In genomic region chr6:96781557-96781956, GRCh38 we compare ENCODE assay signal across 36 cellular contexts. TPM values are rescaled to one million over a fixed set of nuclear protein-coding genes. Genes with fewer than 3 reads are reported as not detected.
DNase-seq lines count a peak whose midpoint lies in the region; ATAC-seq, FAIRE-seq and TF ChIP-seq lines count a peak whose summit lies in the region.
"Had no signal": no experiment of that assay in that cellular context is flagged by ENCODE, and none has a peak within 500 bp of the region (broad histone marks: within the 10 kb centered on the region; RNA-seq: fewer than 3 reads in every experiment).

No MANE protein-coding gene starts in this region.

- H2AK9ac ChIP-seq in IMR-90 (replicated peaks; ENCODE audit: low read depth, low read length, poor library complexity) = no peak overlapping the region

- H3K27me3 ChIP-seq in HepG2 (ENCODE audit: control insufficient read depth in 1 of 2, insufficient read depth in 2 of 2, low read length in 2 of 2) (no peaks in the 10 kb centered on the region; a peak in 1 of 5 replicates), right lobe of liver (no peaks in the 10 kb centered on the region), IMR-90 (ENCODE audit: control insufficient read depth, insufficient read depth, low read length) (no peaks in the 10 kb centered on the region; the same call in 1 of the 2 replicates), K562 (ENCODE audit: control insufficient read depth in 2 of 2, insufficient read depth in 2 of 2, low read length in 2 of 2) (no peaks in the 10 kb centered on the region)
- H3K27me3 ChIP-seq: BE2C; BLaER1; BLaER1 treated with 17β-estradiol and CSF1 and Interleukin-3, amounts not matched to agents 10 nM and 100 nM had no signal

- no peaks in the 10 kb centered on the region for H3K4me1 ChIP-seq in HepG2 (ENCODE audit: insufficient read depth, low read length)
- no peaks in the 10 kb centered on the region for H3K4me1 ChIP-seq in right lobe of liver
- H3K4me1 ChIP-seq in IMR-90 (ENCODE audit: control insufficient read depth, insufficient read depth, low read length) = no peaks in the 10 kb centered on the region
- H3K4me1 ChIP-seq in K562 (replicated peaks in 1 of 2; ENCODE audit: control insufficient read depth in 2 of 2, insufficient read depth in 2 of 2, low read length in 2 of 2) = no peaks in the 10 kb centered on the region; a peak in 1 of 5 replicates
- H3K4me1 ChIP-seq: A549, BE2C, Caco-2 had no signal

- H3K4me3 Mint-ChIP-seq in naive thymus-derived CD8-positive, alpha-beta T cell = no peak overlapping the region
- H3K4me3 Mint-ChIP-seq: B cell; CD14-positive monocyte; CD4-positive, alpha-beta memory T cell; CD4-positive, alpha-beta T cell; CD4-positive, CD25-positive, alpha-beta regulatory T cell; CD8-positive, alpha-beta memory T cell; CD8-positive, alpha-beta T cell had no signal

- no peak overlapping the region for H3K23ac ChIP-seq in IMR-90 (ENCODE audit: low read depth, low read length)

- H4K5ac ChIP-seq in IMR-90 (ENCODE audit: low read depth, low read length) = no peak overlapping the region

- H3K9ac ChIP-seq in HepG2 (ENCODE audit: insufficient read depth, low read depth, low read length) (no peak overlapping the region), IMR-90 (ENCODE audit: low read depth, low read length) (no peak overlapping the region), K562 (ENCODE audit: insufficient read depth in 1 of 2, low read depth in 2 of 2, low read length in 2 of 2) (no peak overlapping the region)
- H3K9ac ChIP-seq: BLaER1; BLaER1 treated with 17β-estradiol and CSF1 and Interleukin-3, amounts not matched to agents 10 nM and 100 nM had no signal

- H3K9me3 Mint-ChIP-seq in naive thymus-derived CD8-positive, alpha-beta T cell = no peaks in the 10 kb centered on the region
- H3K9me3 Mint-ChIP-seq: CD4-positive, alpha-beta memory T cell; CD4-positive, alpha-beta T cell; CD8-positive, alpha-beta memory T cell; CD8-positive, alpha-beta T cell had no signal

- H3K27ac ChIP-seq in HepG2 (ENCODE audit: extremely low read length, insufficient read depth, low read length) (no peak overlapping the region), right lobe of liver (no peak overlapping the region), IMR-90 (ENCODE audit: insufficient read depth, low read length) (no peak overlapping the region), K562 (ENCODE audit: extremely low read depth, low read depth, low read length) (no peak overlapping the region)
- H3K27ac ChIP-seq: 22Rv1; A549; BLaER1; BLaER1 treated with 17β-estradiol and CSF1 and Interleukin-3, amounts not matched to agents 10 nM and 100 nM; C4-2B had no signal

- CTCF ChIA-PET in HepG2 (lab: Yijun Ruan, JAX; ENCODE audit: low intra/inter-chr PET ratio, low total read pairs) (no interaction called here), IMR-90 (lab: Yijun Ruan, JAX) (no interaction called here), K562 (lab: Yijun Ruan, JAX; ENCODE audit: low intra/inter-chr PET ratio) (no interaction called here)

- dilution Hi-C loops in IMR-90 (cut with HindIII; ENCODE audit: low sequenced_read_pairs, unreplicated experiment) = no loop called here

- H2BK5ac ChIP-seq in IMR-90 (ENCODE audit: low read depth, low read length, poor library complexity, severe bottlenecking) = no peak overlapping the region

- BruUV-seq in HepG2 (replicated peaks; lab: Mats Ljungman, UMichigan) (no TSS peak), IMR-90 (replicated peaks; lab: Mats Ljungman, UMichigan) (no TSS peak), K562 (replicated peaks; lab: Mats Ljungman, UMichigan) (no TSS peak)

- no peak for TF ChIP-seq POLR2A in HepG2 (IDR thresholded peaks at IDR 0.05; ENCODE audit: insufficient read depth in 1 of 2, low read depth in 2 of 2, low read length in 2 of 2)
- no peak for TF ChIP-seq POLR2A in right lobe of liver (IDR thresholded peaks at IDR 0.05)
- TF ChIP-seq POLR2A in IMR-90 (IDR thresholded peaks at IDR 0.05; ENCODE audit: low read depth, low read length) = no peak
- TF ChIP-seq POLR2A in K562 (conservative IDR thresholded peaks at IDR 0.05) = no peak

- no peak for ATAC-seq in HepG2
- ATAC-seq in right lobe of liver = no peak
- ATAC-seq in IMR-90 (ENCODE audit: low read depth) = no peak
- no peak for ATAC-seq in K562
- no peak for ATAC-seq in naive thymus-derived CD8-positive, alpha-beta T cell
- ATAC-seq: A549; CD8-positive, alpha-beta T cell had no signal

- H4K20me1 ChIP-seq in HepG2 (ENCODE audit: insufficient read depth, low read length) (no peaks in the 10 kb centered on the region), IMR-90 (ENCODE audit: insufficient read depth, low read length) (no peaks in the 10 kb centered on the region), K562 (replicated peaks; ENCODE audit: control insufficient read depth, insufficient read depth, low read length) (no peaks in the 10 kb centered on the region)
- H4K20me1 ChIP-seq: BLaER1; BLaER1 treated with 17β-estradiol and CSF1 and Interleukin-3, amounts not matched to agents 10 nM and 100 nM had no signal

- H3K79me1 ChIP-seq in IMR-90 (ENCODE audit: low read depth in 1 of 2, low read length in 2 of 2) = no peaks in the 10 kb centered on the region

- no peak overlapping the region for H3K56ac ChIP-seq in IMR-90 (ENCODE audit: extremely low read depth, insufficient read depth, low read length)

- no peak overlapping the region for H3K14ac ChIP-seq in IMR-90 (replicated peaks; ENCODE audit: low read depth, low read length)

- no peak overlapping the region for H3K4me3 ChIP-seq in HepG2 (replicated peaks in 1 of 3; ENCODE audit: insufficient read depth in 1 of 3, low read depth in 2 of 3, low read length in 3 of 3)
- no peak overlapping the region for H3K4me3 ChIP-seq in right lobe of liver
- H3K4me3 ChIP-seq in IMR-90 (ENCODE audit: insufficient read depth, low read depth, low read length) = no peak overlapping the region
- no peak overlapping the region for H3K4me3 ChIP-seq in K562
- H3K4me3 ChIP-seq: A549; BLaER1; BLaER1 treated with 17β-estradiol and CSF1 and Interleukin-3, amounts not matched to agents 10 nM and 100 nM had no signal

- no peak overlapping the region for H2BK15ac ChIP-seq in IMR-90 (ENCODE audit: low read depth, low read length)

- no peak overlapping the region for H3K27ac Mint-ChIP-seq in naive thymus-derived CD8-positive, alpha-beta T cell
- H3K27ac Mint-ChIP-seq: B cell; CD14-positive monocyte; CD4-positive, alpha-beta memory T cell; CD4-positive, alpha-beta T cell; CD4-positive, CD25-positive, alpha-beta regulatory T cell; CD8-positive, alpha-beta memory T cell; CD8-positive, alpha-beta T cell had no signal

- no peak overlapping the region for H3K18ac ChIP-seq in IMR-90 (ENCODE audit: low read depth, low read length)

- in situ Hi-C loops in HepG2 (cut with HindIII; ENCODE audit: extremely low pct_ligation_motif_present, low pct_unique_long_range_greater_than_20kb) = no loop called here
- in situ Hi-C loops in IMR-90 (cut with MboI; ENCODE audit: low sequenced_read_pairs) = no loop called here
- in situ Hi-C loops in K562 (cut with MboI) = no loop called here

- H3K4me1 Mint-ChIP-seq in naive thymus-derived CD8-positive, alpha-beta T cell = no peaks in the 10 kb centered on the region
- H3K4me1 Mint-ChIP-seq: B cell; CD4-positive, alpha-beta memory T cell; CD4-positive, CD25-positive, alpha-beta regulatory T cell; CD8-positive, alpha-beta memory T cell had no signal

- H4K91ac ChIP-seq in IMR-90 (ENCODE audit: insufficient read depth, low read depth, low read length) = no peak overlapping the region

- no peak for FAIRE-seq in HepG2 (lab: Jason Lieb, UNC)
- FAIRE-seq in K562 (lab: Jason Lieb, UNC) = no peak
- FAIRE-seq in urothelium cell line (lab: Jason Lieb, UNC) = no peak
- FAIRE-seq: A204.1, A549, D721Med had no signal

- no peak overlapping the region for H2AK5ac ChIP-seq in IMR-90 (ENCODE audit: low read depth, low read length)

- intact Hi-C loops in HepG2 (cut with micrococcal nuclease; ENCODE audit: unreplicated experiment) (no loop called here), right lobe of liver (cut with DNase I) (no loop called here), IMR-90 (cut with micrococcal nuclease) (no loop called here), K562 (cut with micrococcal nuclease) (no loop called here)

- no peaks in the 10 kb centered on the region for H3K9me3 ChIP-seq in HepG2 (ENCODE audit: low read length)
- H3K9me3 ChIP-seq in right lobe of liver = no peaks in the 10 kb centered on the region
- no peaks in the 10 kb centered on the region for H3K9me3 ChIP-seq in IMR-90 (ENCODE audit: control insufficient read depth, insufficient read depth, low read length)
- no peaks in the 10 kb centered on the region for H3K9me3 ChIP-seq in K562 (replicated peaks; ENCODE audit: control insufficient read depth, insufficient read depth, low read depth, low read length)
- H3K9me3 ChIP-seq: A549, BE2C, BLaER1, Caco-2 had no signal

- POLR2A ChIA-PET in HepG2 (lab: Yijun Ruan, JAX) (no interaction called here), IMR-90 (lab: Charles Lee; ENCODE audit: unreplicated experiment) (no interaction called here), K562 (lab: Yijun Ruan, JAX) (no interaction called here)
- POLR2A ChIA-PET in naive thymus-derived CD8-positive, alpha-beta T cell (lab: Charles Lee) = no interaction called here

- no peak overlapping the region for H3K4ac ChIP-seq in IMR-90 (ENCODE audit: low read depth, low read length)

- TF ChIP-seq EP300 in HepG2 (IDR thresholded peaks at IDR 0.05; ENCODE audit: low read depth in 2 of 2, low read length in 2 of 2) (no peak), HepG2 (CRISPR knock-in tag; IDR thresholded peaks at IDR 0.05; ENCODE audit: borderline replicate concordance) (no peak), K562 (IDR thresholded peaks at IDR 0.05; ENCODE audit: low read length) (no peak)

- no peaks in the 10 kb centered on the region for H3K36me3 ChIP-seq in HepG2 (replicated peaks in 1 of 2; ENCODE audit: control insufficient read depth in 1 of 2, insufficient read depth in 2 of 2, low read length in 2 of 2)
- no peaks in the 10 kb centered on the region for H3K36me3 ChIP-seq in right lobe of liver
- no peaks in the 10 kb centered on the region for H3K36me3 ChIP-seq in IMR-90 (ENCODE audit: control insufficient read depth, insufficient read depth, low read length)
- no peaks in the 10 kb centered on the region for H3K36me3 ChIP-seq in K562 (ENCODE audit: control insufficient read depth, insufficient read depth, low read length)
- H3K36me3 ChIP-seq: BE2C; BLaER1; BLaER1 treated with 17β-estradiol and CSF1 and Interleukin-3, amounts not matched to agents 10 nM and 100 nM had no signal

- no peak overlapping the region for H3K4me2 ChIP-seq in HepG2 (ENCODE audit: low read depth, low read length)
- H3K4me2 ChIP-seq in IMR-90 (ENCODE audit: low read depth, low read length) = no peak overlapping the region
- H3K4me2 ChIP-seq in K562 (ENCODE audit: insufficient read depth, low read length) = no peak overlapping the region
- H3K4me2 ChIP-seq: A549; BLaER1; BLaER1 treated with 17β-estradiol and CSF1 and Interleukin-3, amounts not matched to agents 10 nM and 100 nM had no signal

- peaks cover 3 to 31% (median 10%) of the 10 kb centered on the region in 5 donors for H3K27me3 Mint-ChIP-seq in naive thymus-derived CD8-positive, alpha-beta T cell

- no peaks in the 10 kb centered on the region for H3K36me3 Mint-ChIP-seq in naive thymus-derived CD8-positive, alpha-beta T cell
- H3K36me3 Mint-ChIP-seq: CD14-positive monocyte; CD4-positive, alpha-beta memory T cell; CD4-positive, CD25-positive, alpha-beta regulatory T cell; CD8-positive, alpha-beta memory T cell; CD8-positive, alpha-beta T cell had no signal

- H2BK120ac ChIP-seq in IMR-90 (ENCODE audit: low read depth, low read length) = no peak overlapping the region

- H3K79me2 ChIP-seq in HepG2 (ENCODE audit: insufficient read depth, low read length) = no peaks in the 10 kb centered on the region
- no peaks in the 10 kb centered on the region for H3K79me2 ChIP-seq in K562 (ENCODE audit: control insufficient read depth, insufficient read depth, low read length)

- H3K9me1 ChIP-seq in IMR-90 (ENCODE audit: insufficient read depth, low read length) = no peaks in the 10 kb centered on the region
- no peaks in the 10 kb centered on the region for H3K9me1 ChIP-seq in K562 (ENCODE audit: control insufficient read depth, insufficient read depth, low read length)

- no peak overlapping the region for H2BK20ac ChIP-seq in IMR-90 (ENCODE audit: low read depth, low read length)

- DNase-seq in HepG2 (ENCODE audit: low spot score) = no peak
- DNase-seq in right lobe of liver = no peak
- DNase-seq in IMR-90 = no peak
- DNase-seq in K562 (ENCODE audit: extremely low read depth in 1 of 4, low spot score in 3 of 4) = no peak
- no peak for DNase-seq in naive thymus-derived CD8-positive, alpha-beta T cell
- DNase-seq in urothelium cell line (ENCODE audit: low spot score) = no peak
- DNase-seq: 8988T; ACHN; AML-193; BE2C; C1 segment of cervical spinal cord; Caco-2; Calu3; CD4-positive, alpha-beta memory T cell; CD4-positive, alpha-beta T cell; CD4-positive, CD25-positive, alpha-beta regulatory T cell; CD8-positive, alpha-beta memory T cell; CD8-positive, alpha-beta T cell; COR-L47; DMS 273 treated with DMSO at 0.1 percent for 48 hours; DMS153; DMS53; DMS79; DMS79 treated with DMSO at 0.1 percent for 48 hours; DND-41; EL had no signal

- H2AFZ ChIP-seq in HepG2 (ENCODE audit: low read length) (no peak overlapping the region), IMR-90 (replicated peaks; ENCODE audit: low read length, poor library complexity) (no peak overlapping the region), K562 (ENCODE audit: low read depth, low read length) (no peak overlapping the region)

- WGBS in HepG2 (ENCODE audit: low lambda C conversion rate) = 0% methylated on average over 1 of the region's 1 CpG
- WGBS in right lobe of liver (ENCODE audit: insufficient coverage, low coverage, low lambda C conversion rate, missing lambda C conversion rate) = 27% methylated on average over 1 of the region's 1 CpG
- WGBS in IMR-90 (ENCODE audit: extremely low coverage in 2 of 2, insufficient read length in 1 of 2), 2 experiments = 17% methylated on average over 1 of the region's 1 CpG; no CpG with 5 or more reads in 1 of the 2 experiments
- WGBS in K562 (ENCODE audit: insufficient coverage, low coverage, missing lambda C conversion rate) = 0% methylated on average over 1 of the region's 1 CpG

- no peak overlapping the region for H4K8ac ChIP-seq in IMR-90 (ENCODE audit: low read depth in 2 of 2, low read length in 2 of 2)

- TF ChIP-seq RAD21 in HepG2 (CRISPR knock-in tag; IDR thresholded peaks at IDR 0.05) = no peak
- no peak for TF ChIP-seq RAD21 in IMR-90 (IDR thresholded peaks at IDR 0.05; ENCODE audit: low read length)
- TF ChIP-seq RAD21 in K562 (CRISPR knock-in tag; conservative IDR thresholded peaks at IDR 0.05 in 1 of 2, IDR thresholded peaks at IDR 0.05 in 1 of 2) = no peak

- TF ChIP-seq CTCF in HepG2 (CRISPR knock-in tag; IDR thresholded peaks at IDR 0.05) = no peak
- TF ChIP-seq CTCF in right lobe of liver (IDR thresholded peaks at IDR 0.05) = no peak
- TF ChIP-seq CTCF in IMR-90 (conservative IDR thresholded peaks at IDR 0.05; ENCODE audit: low read depth, low read length) = no peak
- TF ChIP-seq CTCF in K562 (IDR thresholded peaks at IDR 0.05 in 2 of 3, conservative IDR thresholded peaks at IDR 0.05 in 1 of 3; ENCODE audit: insufficient read depth in 2 of 3, low read depth in 1 of 3, low read length in 3 of 3) = no peak

RNA-seq across cellular contexts. Expression of gene GPR63, which starts 55.7 kb away (rescaled TPM):
- total RNA-seq in HepG2 (2016; rRNA removed; fragmentation: Illumina TruSeq; extraction: Trizol) (0.02 and 0.03 TPM in 2 replicates), right lobe of liver (under 1 TPM in 4 of 6 experiments, not detected in 2; 0.02 to 0.16 (median 0.07) TPM), IMR-90 (2012; rRNA removed) (0.36 and 0.56 TPM in 2 replicates), K562 (2014; rRNA removed) (1.6 and 2.3 TPM in 2 replicates), K562 (2014; rRNA removed; fragmentation: Illumina TruSeq; extraction: Trizol) (4.4 and 4.7 TPM in 2 replicates), K562 (2015; rRNA removed; fragmentation: Illumina TruSeq; extraction: Trizol) (2.9 and 3.4 TPM in 2 replicates), K562 (2021) (3.6 and 3.7 TPM in 2 replicates)
- not detected in 2 replicates for total RNA-seq in HepG2 (2016; cell fraction: cytosol; rRNA removed; fragmentation: Illumina TruSeq; extraction: Trizol; ENCODE audit: low read depth)
- 0.02 and 0.03 TPM in 2 replicates for total RNA-seq in HepG2 (2016; cell fraction: insoluble cytoplasmic fraction; rRNA removed; fragmentation: Illumina TruSeq; extraction: Trizol)
- 0.03 TPM in 1 of 2 replicates, not detected in the other for total RNA-seq in HepG2 (2016; cell fraction: membrane; rRNA removed; fragmentation: Illumina TruSeq; extraction: Trizol)
- total RNA-seq in HepG2 (2016; cell fraction: nucleus; rRNA removed; fragmentation: Illumina TruSeq; extraction: Trizol) = 0.06 TPM in 1 of 2 replicates, not detected in the other
- polyA plus RNA-seq in HepG2 (2011; rRNA removed) (0.01 TPM in 2 replicates), IMR-90 (2012; rRNA removed) (0.32 and 0.44 TPM in 2 replicates), K562 (2011; rRNA removed) (4.5 and 4.7 TPM in 2 replicates), K562 (2014; fragmentation: Illumina TruSeq; extraction: Trizol) (3.7 and 5.1 TPM in 2 replicates), K562 (2014; fragmentation: Nextera tagmentation; extraction: Ambion mirVana) (1 to 10 TPM; 2.1 to 2.5 TPM), K562 (2014; rRNA removed) (3.7 and 4.3 TPM in 2 replicates)
- polyA plus RNA-seq in HepG2 (2011; cell fraction: cytosol; rRNA removed) = not detected in 2 replicates
- not detected in 2 replicates for polyA plus RNA-seq in HepG2 (2011; cell fraction: nucleus; rRNA removed)
- not detected in 2 replicates for polyA plus RNA-seq in HepG2 (2012)
- not detected in 2 replicates for polyA plus RNA-seq in HepG2 (2016; cell fraction: cytosol; fragmentation: Illumina TruSeq; extraction: Trizol; ENCODE audit: low read depth)
- not detected in 2 replicates for polyA plus RNA-seq in HepG2 (2016; cell fraction: insoluble cytoplasmic fraction; fragmentation: Illumina TruSeq; extraction: Trizol; ENCODE audit: low read depth)
- 0.02 and 0.03 TPM in 2 replicates for polyA plus RNA-seq in HepG2 (2016; cell fraction: membrane; fragmentation: Illumina TruSeq; extraction: Trizol; ENCODE audit: low read depth)
- polyA plus RNA-seq in HepG2 (2016; cell fraction: nucleus; fragmentation: Illumina TruSeq; extraction: Trizol; ENCODE audit: insufficient read depth, low read depth) = not detected in 2 replicates
- 0.33 TPM in 1 of 2 replicates, not detected in the other for polyA minus RNA-seq in HepG2 (2011; rRNA and poly(A)+ RNA removed; ENCODE audit: low replicate concordance)
- not detected in 2 replicates for polyA minus RNA-seq in HepG2 (2011; cell fraction: cytosol; rRNA and poly(A)+ RNA removed)
- polyA minus RNA-seq in HepG2 (2011; cell fraction: nucleus; rRNA and poly(A)+ RNA removed) = not detected in 2 replicates
- 0.11 TPM in 2 replicates for polyA plus RNA-seq in IMR-90 (2012; cell fraction: cytosol; rRNA removed)
- polyA plus RNA-seq in IMR-90 (2012; cell fraction: nucleus; rRNA removed; ENCODE audit: low replicate concordance) = 0.20 and 0.94 TPM in 2 replicates
- 4.7 and 10.4 TPM in 2 replicates for total RNA-seq in K562 (2011; cell fraction: chromatin; rRNA removed; ENCODE audit: low replicate concordance)
- total RNA-seq in K562 (2011; cell fraction: nucleolus; rRNA removed) = 2.8 and 3.4 TPM in 2 replicates
- 10.4 and 17.1 TPM in 2 replicates for total RNA-seq in K562 (2011; cell fraction: nucleoplasm; rRNA removed)
- polyA plus RNA-seq in K562 (2011; cell fraction: cytosol; rRNA removed) = 2.4 and 4.2 TPM in 2 replicates
- 6.6 and 6.7 TPM in 2 replicates for polyA plus RNA-seq in K562 (2011; cell fraction: nucleus; rRNA removed)
- polyA plus RNA-seq in K562 (2012) = 1.9 and 2.2 TPM in 2 replicates
- polyA minus RNA-seq in K562 (2011; rRNA and poly(A)+ RNA removed) = 4.4 and 5.5 TPM in 2 replicates
- 2.6 and 3.4 TPM in 2 replicates for polyA minus RNA-seq in K562 (2011; cell fraction: cytosol; rRNA and poly(A)+ RNA removed)
- polyA minus RNA-seq in K562 (2011; cell fraction: nucleus; rRNA and poly(A)+ RNA removed) = 3.1 and 3.8 TPM in 2 replicates
- total RNA-seq in naive thymus-derived CD8-positive, alpha-beta T cell = under 1 TPM; 0.11 to 0.18 TPM
- polyA plus RNA-seq in naive thymus-derived CD8-positive, alpha-beta T cell = under 1 TPM in 2 of 3 donors, not detected in 1; 0.04 to 0.10 TPM
- total RNA-seq: A172; CD8-positive, alpha-beta T cell had no signal

Comparison
In these comparisons a context has a peak if more than half of its experiments do, and no peak if none do; other contexts are left out.
1. Of the 241 proteins assayed by ChIP-seq in both HepG2 and K562: peak only in HepG2: none; only in K562: none; in both: CEBPB; in neither: 239; mixed calls (peak in some experiments, not most) for 1.